In genomic region chr18:64409511-64409910, GRCh38 we compare ENCODE assay signal across 8 cellular contexts.
DNase-seq lines count a peak whose midpoint lies in the region; ATAC-seq, FAIRE-seq and TF ChIP-seq lines count a peak whose summit lies in the region.

No MANE protein-coding gene starts in this region.

- H3K9me2 ChIP-seq in GM23338 (ENCODE audit: insufficient read depth), result no peaks in the 10 kb centered on the region
- H3K9me2 ChIP-seq in OCI-LY1 (ENCODE audit: low read depth, low read length), result no peaks in the 10 kb centered on the region

- no peaks in the 10 kb centered on the region for H3K27me3 Mint-ChIP-seq in GM23338 (ENCODE audit: insufficient read depth, low read depth, poor library complexity)
- H3K27me3 Mint-ChIP-seq in activated CD4-positive, alpha-beta T cell treated with anti-CD3 and anti-CD28 coated beads for 36 hours, result no peaks in the 10 kb centered on the region

- no peak overlapping the region for H3K4me3 Mint-ChIP-seq in GM23338
- no peak overlapping the region for H3K4me3 Mint-ChIP-seq in activated CD4-positive, alpha-beta T cell treated with anti-CD3 and anti-CD28 coated beads for 36 hours

- H3K9me3 Mint-ChIP-seq in GM23338, result peaks cover 4% of the 10 kb centered on the region; the same call in 1 of the 3 replicates
- H3K9me3 Mint-ChIP-seq in activated CD4-positive, alpha-beta T cell treated with anti-CD3 and anti-CD28 coated beads for 36 hours (ENCODE audit: low read depth), result no peaks in the 10 kb centered on the region

- ATAC-seq in GM23338, result peak; percentile 44; the same call in 1 of the 3 replicates
- ATAC-seq in HG02884 (IDR thresholded peaks at IDR 0.05; ENCODE audit: unreplicated experiment), result no peak
- ATAC-seq in activated CD4-positive, alpha-beta T cell treated with anti-CD3 and anti-CD28 coated beads for 36 hours, result no peak

- no peaks in the 10 kb centered on the region for H3K9me3 ChIP-seq in OCI-LY1 (ENCODE audit: low read length)

- H3F3A ChIP-seq in GM23338 (replicated peaks; ENCODE audit: low read depth) (no peaks in the 10 kb centered on the region), OCI-LY1 (ENCODE audit: insufficient read depth, low read length) (no peaks in the 10 kb centered on the region)

- no peaks in the 10 kb centered on the region for H4K20me1 ChIP-seq in GM23338 (replicated peaks; ENCODE audit: insufficient read depth)
- no peaks in the 10 kb centered on the region for H4K20me1 ChIP-seq in OCI-LY1 (ENCODE audit: insufficient read depth, low read length)

- TF ChIP-seq CTCF in GM23338 (conservative IDR thresholded peaks at IDR 0.05; ENCODE audit: low read depth in 2 of 2) (peak; percentile 54 to 77), OCI-LY1 (IDR thresholded peaks at IDR 0.05; ENCODE audit: low read length) (peak; percentile 46)

- peaks cover 2% of the 10 kb centered on the region; the same call in 2 of the 3 replicates for H3K4me1 Mint-ChIP-seq in GM23338
- no peaks in the 10 kb centered on the region for H3K4me1 Mint-ChIP-seq in activated CD4-positive, alpha-beta T cell treated with anti-CD3 and anti-CD28 coated beads for 36 hours

- H3K79me2 ChIP-seq in GM23338 (replicated peaks; ENCODE audit: insufficient read depth) (no peaks in the 10 kb centered on the region), OCI-LY1 (ENCODE audit: insufficient read depth, low read length) (no peaks in the 10 kb centered on the region)

- H3K27me3 ChIP-seq in GM23338 (ENCODE audit: insufficient read depth) (no peaks in the 10 kb centered on the region), OCI-LY1 (ENCODE audit: insufficient read depth, low read length) (no peaks in the 10 kb centered on the region)

- H3K9ac ChIP-seq in OCI-LY1 (ENCODE audit: low read length), result no peak overlapping the region

- peak overlapping the region; percentile 72; the same call in 1 of the 2 replicates for H2AFZ ChIP-seq in GM23338
- no peak overlapping the region for H2AFZ ChIP-seq in OCI-LY1 (ENCODE audit: low read length)

- H3K27ac Mint-ChIP-seq in GM23338, result no peak overlapping the region
- no peak overlapping the region for H3K27ac Mint-ChIP-seq in activated CD4-positive, alpha-beta T cell treated with anti-CD3 and anti-CD28 coated beads for 36 hours

- H3K4me3 ChIP-seq in GM23338 (no peak overlapping the region), OCI-LY1 (ENCODE audit: low read depth, low read length, poor library complexity, severe bottlenecking) (no peak overlapping the region)

- H3K4me2 ChIP-seq in GM23338 (no peak overlapping the region), OCI-LY1 (ENCODE audit: low read length) (no peak overlapping the region)

- H3K36me3 ChIP-seq in GM23338 (ENCODE audit: insufficient read depth), result no peaks in the 10 kb centered on the region
- H3K36me3 ChIP-seq in OCI-LY1 (ENCODE audit: insufficient read depth, low read length), result no peaks in the 10 kb centered on the region

- H3K4me1 ChIP-seq in GM23338 (ENCODE audit: insufficient read depth) (no peaks in the 10 kb centered on the region), OCI-LY1 (ENCODE audit: insufficient read depth, low read length, severe bottlenecking) (no peaks in the 10 kb centered on the region)

- FAIRE-seq in islet of Langerhans (lab: Jason Lieb, UNC), result peak; percentile 64

- no peaks in the 10 kb centered on the region for H3K36me3 Mint-ChIP-seq in GM23338 (ENCODE audit: low read depth)
- H3K36me3 Mint-ChIP-seq in activated CD4-positive, alpha-beta T cell treated with anti-CD3 and anti-CD28 coated beads for 36 hours (ENCODE audit: low read depth), result no peaks in the 10 kb centered on the region

- CTCF ChIA-PET in activated CD4-positive, alpha-beta T cell treated with anti-CD3 and anti-CD28 coated beads for 36 hours (lab: Charles Lee), result no interaction called here

- intact Hi-C loops in activated CD4-positive, alpha-beta T cell treated with anti-CD3 and anti-CD28 coated beads for 36 hours (cut with DNase I, micrococcal nuclease), result loop anchor here in 1 of 2 experiments (1.0 to 2.0 kb wide), 2 partner anchors 371 to 391 kb away; no protein-coding TSS in a partner anchor

- DNase-seq in ELF-1 (ENCODE audit: low read depth, low spot score) (peak; percentile 18), GM23338 (ENCODE audit: low spot score) (peak; percentile 80), HuH-7.5 (ENCODE audit: low spot score) (no peak)
- DNase-seq in stimulated activated CD4-positive, alpha-beta T cell treated with anti-CD3 and anti-CD28 coated beads, Interleukin-15, amount 100 ng/mL, for 24 hours, result no peak
- DNase-seq in activated CD4-positive, alpha-beta T cell treated with anti-CD3 and anti-CD28 coated beads for 36 hours, result no peak

- H3K27ac ChIP-seq in GM23338 (ENCODE audit: low read depth) (no peak overlapping the region), OCI-LY1 (ENCODE audit: low read depth, low read length, poor library complexity, severe bottlenecking) (no peak overlapping the region)

- POLR2A ChIA-PET in activated CD4-positive, alpha-beta T cell treated with anti-CD3 and anti-CD28 coated beads for 36 hours (lab: Charles Lee), result no interaction called here

TF ChIP-seq in GM23338, 12 proteins besides CTCF, POLR2A, EP300 and RAD21:
- TF ChIP-seq STAT1 (IDR thresholded peaks at IDR 0.05; ENCODE audit: unreplicated experiment) (no peak), ZNF331 (CRISPR knock-in tag; IDR thresholded peaks at IDR 0.05; ENCODE audit: low read depth) (no peak), ETS1 (IDR thresholded peaks at IDR 0.05) (no peak), NANOG (IDR thresholded peaks at IDR 0.05; ENCODE audit: borderline replicate concordance) (no peak), EZH2 (IDR thresholded peaks at IDR 0.05; ENCODE audit: low read depth, unreplicated experiment) (no peak), EZH2phosphoT487 (IDR thresholded peaks at IDR 0.05; ENCODE audit: unreplicated experiment) (no peak), POLR2AphosphoS5 (IDR thresholded peaks at IDR 0.05; ENCODE audit: low read depth) (no peak), ZNF114 (CRISPR knock-in tag; IDR thresholded peaks at IDR 0.05) (no peak), JUNB (IDR thresholded peaks at IDR 0.05; ENCODE audit: unreplicated experiment) (no peak), CREB1 (CRISPR knock-in tag; IDR thresholded peaks at IDR 0.05; ENCODE audit: low read depth) (no peak)

Comparison
In these comparisons a context has a peak if more than half of its experiments do, and no peak if none do; other contexts are left out.
1. DNase-seq: peak in ELF-1 (single experiment) and GM23338 (single experiment); none in stimulated activated CD4-positive, alpha-beta T cell treated with anti-CD3 and anti-CD28 coated beads, Interleukin-15, amount 100 ng/mL, for 24 hours (single experiment), HuH-7.5 (single experiment) and activated CD4-positive, alpha-beta T cell treated with anti-CD3 and anti-CD28 coated beads for 36 hours (single experiment).